In the genomic region with DNA sequence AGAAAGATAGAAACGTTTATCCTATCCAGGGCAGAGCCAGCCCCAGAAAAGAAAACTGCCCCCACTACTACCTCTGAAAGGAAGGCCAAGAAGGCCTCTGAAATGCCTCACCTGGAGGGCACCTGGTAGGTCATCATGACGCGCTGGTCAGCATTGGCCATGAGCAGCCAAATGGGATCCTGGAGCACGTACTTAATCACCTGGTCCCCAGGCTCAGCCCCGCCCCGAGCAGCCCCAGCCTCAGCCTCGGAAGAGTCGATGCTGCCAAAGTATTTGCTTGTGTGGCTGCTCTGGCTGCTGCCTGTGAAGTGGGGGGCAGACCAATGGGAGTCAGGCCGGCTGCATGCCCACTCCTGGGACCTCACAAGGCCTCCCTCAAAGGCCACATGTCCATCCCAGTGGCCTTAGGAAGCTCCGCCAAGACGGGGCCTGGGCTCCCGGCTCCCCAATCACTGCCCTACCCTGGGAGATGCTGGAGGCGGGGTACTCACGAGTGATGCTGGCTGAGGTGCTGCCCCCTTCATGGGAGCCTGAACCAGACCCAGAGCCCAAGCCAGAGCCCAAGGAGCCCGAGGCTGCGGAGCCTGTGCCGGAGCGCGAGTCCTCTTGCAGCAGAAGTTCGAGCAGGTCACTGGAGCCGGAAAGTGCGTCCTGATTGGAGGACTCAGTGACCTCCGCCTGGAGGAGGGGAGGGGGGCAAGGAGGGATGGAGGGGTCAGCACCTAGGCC, we compare ENCODE assay signal across 22 cellular contexts. TPM values are rescaled to one million over a fixed set of nuclear protein-coding genes. Genes with fewer than 3 reads are reported as not detected.
DNase-seq lines count a peak whose midpoint lies in the region; ATAC-seq, FAIRE-seq and TF ChIP-seq lines count a peak whose summit lies in the region.
"Had no signal": no experiment of that assay in that cellular context is flagged by ENCODE, and none has a peak within 500 bp of the region (broad histone marks: within the 10 kb centered on the region; RNA-seq: fewer than 3 reads in every experiment).

No MANE protein-coding gene starts in this region.

- H3K4me3 ChIP-seq in K562 (no peak overlapping the region), lower leg skin (ENCODE audit: low read depth, poor library complexity, severe bottlenecking) (no peak overlapping the region), stomach (no peak overlapping the region), thyroid gland (replicated peaks in 1 of 3) (no peak overlapping the region)
- H3K4me3 ChIP-seq: cardiac muscle cell, thoracic aorta had no signal

- POLR2A ChIA-PET in K562 (lab: Yijun Ruan, JAX): interaction anchor here (0.6 to 3.3 kb wide), 4 partner anchors 8 to 247 kb away, joined by 3 to 19 read pairs (median 9); no protein-coding TSS in a partner anchor

- H3K36me3 ChIP-seq in K562 (ENCODE audit: control insufficient read depth, insufficient read depth, low read length) (peaks cover 58% of the 10 kb centered on the region; the same call in 2 of the 3 replicates), stomach (peaks cover 79 to 81% (median 81%) of the 10 kb centered on the region in 4 donors), thyroid gland (peaks cover 79 to 82% of the 10 kb centered on the region in 2 donors)

- H3K4me1 Mint-ChIP-seq in activated naive CD4-positive, alpha-beta T cell treated with anti-CD3 and anti-CD28 coated beads, Interleukin-2, amount 10 ng/mL, durations not matched to agents 7 days and 5 days: peaks cover 7% of the 10 kb centered on the region

- no peak for ATAC-seq in K562
- no peak for ATAC-seq in GM18517 (IDR thresholded peaks at IDR 0.05; ENCODE audit: unreplicated experiment)

- no peak overlapping the region for H2AFZ ChIP-seq in K562 (ENCODE audit: low read depth, low read length)

- in situ Hi-C loops in K562 (cut with MboI): no loop called here

- TF ChIP-seq EP300 in K562 (IDR thresholded peaks at IDR 0.05; ENCODE audit: low read length) (no peak), stomach (IDR thresholded peaks at IDR 0.05) (no peak)

- peaks cover 5 to 25% of the 10 kb centered on the region in 2 experiments; a peak in 4 of 5 replicates for H3K4me1 ChIP-seq in K562 (replicated peaks in 1 of 2; ENCODE audit: control insufficient read depth in 2 of 2, insufficient read depth in 2 of 2, low read length in 2 of 2)
- H3K4me1 ChIP-seq in stomach: peaks cover 22 to 75% (median 47%) of the 10 kb centered on the region in 4 donors
- peaks cover 19 to 35% of the 10 kb centered on the region in 2 donors for H3K4me1 ChIP-seq in thyroid gland

- CTCF ChIA-PET in activated naive CD4-positive, alpha-beta T cell treated with anti-CD3 and anti-CD28 coated beads, Interleukin-2, amount 10 ng/mL, durations not matched to agents 7 days and 5 days (lab: Charles Lee): no interaction called here
- CTCF ChIA-PET in K562 (lab: Yijun Ruan, JAX; ENCODE audit: low intra/inter-chr PET ratio): interaction anchor here (0.7 kb wide), 1 partner anchor 59 kb away, joined by 3 read pairs; no protein-coding TSS in a partner anchor

- no peak for TF ChIP-seq RAD21 in K562 (CRISPR knock-in tag; conservative IDR thresholded peaks at IDR 0.05 in 1 of 2, IDR thresholded peaks at IDR 0.05 in 1 of 2)

- H3K79me2 ChIP-seq in K562 (ENCODE audit: control insufficient read depth, insufficient read depth, low read length): no peaks in the 10 kb centered on the region

- H3K9ac ChIP-seq in K562 (ENCODE audit: insufficient read depth in 1 of 2, low read depth in 2 of 2, low read length in 2 of 2): peak overlapping the region in 1 of 2 experiments; percentile 9; a peak in 1 of 4 replicates

- TF ChIP-seq CTCF in K562 (IDR thresholded peaks at IDR 0.05 in 2 of 3, conservative IDR thresholded peaks at IDR 0.05 in 1 of 3; ENCODE audit: insufficient read depth in 2 of 3, low read depth in 1 of 3, low read length in 3 of 3) (no peak), lower leg skin (IDR thresholded peaks at IDR 0.05) (no peak), stomach (IDR thresholded peaks at IDR 0.05) (no peak), thyroid gland (IDR thresholded peaks at IDR 0.05) (no peak)

- H3K27me3 Mint-ChIP-seq in activated naive CD4-positive, alpha-beta T cell treated with anti-CD3 and anti-CD28 coated beads, Interleukin-2, amount 10 ng/mL, durations not matched to agents 7 days and 5 days: no peaks in the 10 kb centered on the region
- H3K27me3 Mint-ChIP-seq: B cell had no signal

- H3K4me3 Mint-ChIP-seq in activated naive CD4-positive, alpha-beta T cell treated with anti-CD3 and anti-CD28 coated beads, Interleukin-2, amount 10 ng/mL, durations not matched to agents 7 days and 5 days: no peak overlapping the region
- H3K4me3 Mint-ChIP-seq: B cell had no signal

- H3K27ac Mint-ChIP-seq in activated naive CD4-positive, alpha-beta T cell treated with anti-CD3 and anti-CD28 coated beads, Interleukin-2, amount 10 ng/mL, durations not matched to agents 7 days and 5 days: peak overlapping the region; percentile 45
- H3K27ac Mint-ChIP-seq: B cell had no signal

- H3K4me2 ChIP-seq in K562 (ENCODE audit: insufficient read depth, low read length): no peak overlapping the region

- H3K27ac ChIP-seq in K562 (ENCODE audit: extremely low read depth, low read depth, low read length): no peak overlapping the region
- H3K27ac ChIP-seq in stomach: peak overlapping the region in 4 of 5 donors; percentile 7 to 100 (median 26)
- no peak overlapping the region for H3K27ac ChIP-seq in thyroid gland
- H3K27ac ChIP-seq: cardiac muscle cell had no signal

- H3K36me3 Mint-ChIP-seq in activated naive CD4-positive, alpha-beta T cell treated with anti-CD3 and anti-CD28 coated beads, Interleukin-2, amount 10 ng/mL, durations not matched to agents 7 days and 5 days: peaks cover 38% of the 10 kb centered on the region

- H3K9me1 ChIP-seq in K562 (ENCODE audit: control insufficient read depth, insufficient read depth, low read length): no peaks in the 10 kb centered on the region

- H3K27me3 ChIP-seq in K562 (ENCODE audit: control insufficient read depth in 2 of 2, insufficient read depth in 2 of 2, low read length in 2 of 2) (no peaks in the 10 kb centered on the region), stomach (no peaks in the 10 kb centered on the region), thyroid gland (no peaks in the 10 kb centered on the region)
- H3K27me3 ChIP-seq: cardiac muscle cell had no signal

- intact Hi-C loops in K562 (cut with micrococcal nuclease) (no loop called here), lower leg skin (cut with DNase I; ENCODE audit: low total_unique reads) (no loop called here), stomach (cut with DNase I; ENCODE audit: low total_unique reads) (no loop called here), thyroid gland (cut with DNase I) (loop anchor here (10.0 kb wide), 1 partner anchor 298 kb away; no protein-coding TSS in a partner anchor)

- 0 out of 2 replicates have a peak, but pooled peaks cover 2% of the 10 kb centered on the region for H4K20me1 ChIP-seq in K562 (replicated peaks; ENCODE audit: control insufficient read depth, insufficient read depth, low read length)

- H3K9me3 ChIP-seq in K562 (replicated peaks; ENCODE audit: control insufficient read depth, insufficient read depth, low read depth, low read length) (no peaks in the 10 kb centered on the region), stomach (no peaks in the 10 kb centered on the region), thyroid gland (no peaks in the 10 kb centered on the region)
- H3K9me3 ChIP-seq: thoracic aorta had no signal

- H3K9me3 Mint-ChIP-seq in activated naive CD4-positive, alpha-beta T cell treated with anti-CD3 and anti-CD28 coated beads, Interleukin-2, amount 10 ng/mL, durations not matched to agents 7 days and 5 days: no peaks in the 10 kb centered on the region

- FAIRE-seq in K562 (lab: Jason Lieb, UNC): no peak
- FAIRE-seq: keratinocyte, RCC 7860 had no signal

- TF ChIP-seq POLR2A in K562 (conservative IDR thresholded peaks at IDR 0.05): no peak
- no peak for TF ChIP-seq POLR2A in lower leg skin (IDR thresholded peaks at IDR 0.05)
- no peak for TF ChIP-seq POLR2A in stomach (IDR thresholded peaks at IDR 0.05)
- no peak for TF ChIP-seq POLR2A in thyroid gland (IDR thresholded peaks at IDR 0.05)

- 89% methylated on average over 15 of the region's 23 CpGs for WGBS in K562 (ENCODE audit: insufficient coverage, low coverage, missing lambda C conversion rate)
- 86% methylated on average over 18 to 23 of the region's 23 CpGs for WGBS in lower leg skin, 2 donors
- 82 to 93% (median 89%) methylated on average over 17 to 23 of the region's 23 CpGs for WGBS in stomach, 5 donors
- 90 to 93% methylated on average over 6 to 15 of the region's 23 CpGs for WGBS in thyroid gland, 2 donors

- BruUV-seq in K562 (replicated peaks; lab: Mats Ljungman, UMichigan): no TSS peak

- no peak for DNase-seq in activated naive CD4-positive, alpha-beta T cell treated with anti-CD3 and anti-CD28 coated beads, Interleukin-2, amount 10 ng/mL, durations not matched to agents 7 days and 5 days
- DNase-seq in activated naive CD4-positive, alpha-beta T cell (lab: John Stamatoyannopoulos, UW): no peak
- DNase-seq in K562 (ENCODE audit: extremely low read depth in 1 of 4, low spot score in 3 of 4) (no peak), lower leg skin (ENCODE audit: low spot score in 2 of 2) (peak; percentile 32 to 87), stomach (no peak), putamen (ENCODE audit: low spot score) (no peak), thyroid gland (no peak)
- DNase-seq: 8988T; Calu3; effector CD8-positive, alpha-beta T cell; GOT3; Kasumi-1; NCI-H1092 treated with DMSO at 0.1 percent for 48 hours; NCI-H510A treated with DMSO at 0.1 percent for 48 hours; stimulated activated CD4-positive, alpha-beta T cell treated with anti-CD3 and anti-CD28 coated beads, Interleukin-15, amount 100 ng/mL, for 24 hours had no signal

RNA-seq across cellular contexts. Expression of gene PER1, which starts 9.9 kb away (rescaled TPM):
- total RNA-seq in K562 (2011; cell fraction: chromatin; rRNA removed; ENCODE audit: low replicate concordance): 48.2 and 140 TPM in 2 replicates
- 69.2 and 70.9 TPM in 2 replicates for total RNA-seq in K562 (2011; cell fraction: nucleolus; rRNA removed)
- 56.7 and 63.2 TPM in 2 replicates for total RNA-seq in K562 (2011; cell fraction: nucleoplasm; rRNA removed)
- 4.5 and 10.5 TPM in 2 replicates for total RNA-seq in K562 (2014; rRNA removed)
- 1.3 and 2.1 TPM in 2 replicates for total RNA-seq in K562 (2014; rRNA removed; fragmentation: Illumina TruSeq; extraction: Trizol)
- 1.6 and 2.0 TPM in 2 replicates for total RNA-seq in K562 (2015; rRNA removed; fragmentation: Illumina TruSeq; extraction: Trizol)
- 24.4 and 26.0 TPM in 2 replicates for total RNA-seq in K562 (2021)
- 3.4 and 11.1 TPM in 2 replicates for polyA plus RNA-seq in K562 (2011; rRNA removed)
- 2.9 and 4.2 TPM in 2 replicates for polyA plus RNA-seq in K562 (2011; cell fraction: cytosol; rRNA removed)
- polyA plus RNA-seq in K562 (2011; cell fraction: nucleus; rRNA removed): 21.8 and 47.2 TPM in 2 replicates
- 8.0 and 12.4 TPM in 2 replicates for polyA plus RNA-seq in K562 (2012)
- polyA plus RNA-seq in K562 (2014; fragmentation: Illumina TruSeq; extraction: Trizol): 6.7 and 11.2 TPM in 2 replicates
- under 1 TPM; 0.13 to 0.25 TPM for polyA plus RNA-seq in K562 (2014; fragmentation: Nextera tagmentation; extraction: Ambion mirVana)
- 11.0 TPM in 2 replicates for polyA plus RNA-seq in K562 (2014; rRNA removed)
- polyA minus RNA-seq in K562 (2011; rRNA and poly(A)+ RNA removed): 3.6 and 5.6 TPM in 2 replicates
- 14.1 and 21.2 TPM in 2 replicates for polyA minus RNA-seq in K562 (2011; cell fraction: cytosol; rRNA and poly(A)+ RNA removed)
- 17.4 and 17.8 TPM in 2 replicates for polyA minus RNA-seq in K562 (2011; cell fraction: nucleus; rRNA and poly(A)+ RNA removed)
- 100 to 1,000 TPM; 197 to 545 (median 266) TPM for total RNA-seq in lower leg skin
- total RNA-seq in stomach: 100 to 1,000 TPM in 3 of 5 donors, 10 to 100 TPM in 2; 16.2 to 163 (median 137) TPM
- 10 to 100 TPM; 47.2 to 69.4 (median 66.7) TPM for polyA plus RNA-seq in stomach
- total RNA-seq in thyroid gland: 100 to 1,000 TPM in 3 of 4 donors, 10 to 100 TPM in 1; 85.2 to 148 (median 137) TPM

RNA-seq across cellular contexts. Expression of gene HES7, which starts 18.4 kb away (rescaled TPM):
- total RNA-seq in K562 (2011; cell fraction: chromatin; rRNA removed; ENCODE audit: low replicate concordance): 0.51 and 1.1 TPM in 2 replicates
- 0.92 and 1.2 TPM in 2 replicates for total RNA-seq in K562 (2011; cell fraction: nucleolus; rRNA removed)
- 0.66 and 1.3 TPM in 2 replicates for total RNA-seq in K562 (2011; cell fraction: nucleoplasm; rRNA removed)
- 0.09 and 0.45 TPM in 2 replicates for total RNA-seq in K562 (2014; rRNA removed)
- total RNA-seq in K562 (2014; rRNA removed; fragmentation: Illumina TruSeq; extraction: Trizol): 0.22 TPM in 1 of 2 replicates, not detected in the other
- not detected in 2 replicates for total RNA-seq in K562 (2015; rRNA removed; fragmentation: Illumina TruSeq; extraction: Trizol)
- total RNA-seq in K562 (2021): 1.1 and 2.2 TPM in 2 replicates
- polyA plus RNA-seq in K562 (2011; rRNA removed): 0.14 and 0.31 TPM in 2 replicates
- 0.16 and 0.94 TPM in 2 replicates for polyA plus RNA-seq in K562 (2011; cell fraction: cytosol; rRNA removed)
- polyA plus RNA-seq in K562 (2011; cell fraction: nucleus; rRNA removed): 1.4 and 3.3 TPM in 2 replicates
- 0.22 and 0.29 TPM in 2 replicates for polyA plus RNA-seq in K562 (2012)
- polyA plus RNA-seq in K562 (2014; fragmentation: Illumina TruSeq; extraction: Trizol): 0.11 and 0.13 TPM in 2 replicates
- under 1 TPM; 0.03 to 0.06 TPM for polyA plus RNA-seq in K562 (2014; fragmentation: Nextera tagmentation; extraction: Ambion mirVana)
- polyA plus RNA-seq in K562 (2014; rRNA removed): 0.16 and 1.7 TPM in 2 replicates
- polyA minus RNA-seq in K562 (2011; rRNA and poly(A)+ RNA removed): 0.11 TPM in 1 of 2 replicates, not detected in the other
- polyA minus RNA-seq in K562 (2011; cell fraction: cytosol; rRNA and poly(A)+ RNA removed): not detected in 2 replicates
- polyA minus RNA-seq in K562 (2011; cell fraction: nucleus; rRNA and poly(A)+ RNA removed): 0.56 and 0.94 TPM in 2 replicates
- total RNA-seq in lower leg skin: not detected
- not detected for total RNA-seq in stomach
- polyA plus RNA-seq in stomach: under 1 TPM in 2 of 3 donors, not detected in 1; 0.58 to 0.92 TPM
- total RNA-seq in thyroid gland: 1 to 10 TPM in 1 of 4 donors, not detected in 3; 1.7 TPM
- total RNA-seq: B cell, mesenteric fat pad, thoracic aorta had no signal

RNA-seq across cellular contexts. Expression of gene VAMP2, which starts 20.4 kb away (rescaled TPM):
- 54.5 and 58.1 TPM in 2 replicates for total RNA-seq in K562 (2011; cell fraction: chromatin; rRNA removed; ENCODE audit: low replicate concordance)
- 32.9 and 33.8 TPM in 2 replicates for total RNA-seq in K562 (2011; cell fraction: nucleolus; rRNA removed)
- 75.0 and 137 TPM in 2 replicates for total RNA-seq in K562 (2011; cell fraction: nucleoplasm; rRNA removed)
- total RNA-seq in K562 (2014; rRNA removed) (5.9 and 6.0 TPM in 2 replicates), K562 (2014; rRNA removed; fragmentation: Illumina TruSeq; extraction: Trizol) (4.8 and 5.5 TPM in 2 replicates), K562 (2015; rRNA removed; fragmentation: Illumina TruSeq; extraction: Trizol) (4.4 and 4.9 TPM in 2 replicates), K562 (2021) (17.5 and 23.4 TPM in 2 replicates), lower leg skin (10 to 100 TPM; 43.5 to 58.9 (median 49.3) TPM), stomach (100 to 1,000 TPM in 1 of 5 donors, 10 to 100 TPM in 2, 1 to 10 TPM in 2; 6.7 to 104 (median 17.3) TPM), thyroid gland (10 to 100 TPM; 30.6 to 35.2 (median 33.4) TPM)
- polyA plus RNA-seq in K562 (2011; rRNA removed) (13.4 and 22.8 TPM in 2 replicates), K562 (2014; fragmentation: Illumina TruSeq; extraction: Trizol) (28.1 and 31.8 TPM in 2 replicates), K562 (2014; fragmentation: Nextera tagmentation; extraction: Ambion mirVana) (1 to 10 TPM; 2.3 to 3.2 TPM), K562 (2014; rRNA removed) (22.9 and 23.3 TPM in 2 replicates), stomach (10 to 100 TPM; 32.4 to 58.8 (median 43.1) TPM)
- 13.3 and 24.8 TPM in 2 replicates for polyA plus RNA-seq in K562 (2011; cell fraction: cytosol; rRNA removed)
- 83.4 and 84.6 TPM in 2 replicates for polyA plus RNA-seq in K562 (2011; cell fraction: nucleus; rRNA removed)
- 24.0 and 57.3 TPM in 2 replicates for polyA plus RNA-seq in K562 (2012)
- polyA minus RNA-seq in K562 (2011; rRNA and poly(A)+ RNA removed): 4.4 and 4.6 TPM in 2 replicates
- 4.1 and 5.7 TPM in 2 replicates for polyA minus RNA-seq in K562 (2011; cell fraction: cytosol; rRNA and poly(A)+ RNA removed)
- polyA minus RNA-seq in K562 (2011; cell fraction: nucleus; rRNA and poly(A)+ RNA removed): 10.6 and 12.4 TPM in 2 replicates

RNA-seq across cellular contexts. Expression of gene ALOXE3, which starts 24.0 kb away (rescaled TPM):
- 0.12 TPM in 1 of 2 replicates, not detected in the other for total RNA-seq in K562 (2011; cell fraction: chromatin; rRNA removed; ENCODE audit: low replicate concordance)
- not detected in 2 replicates for total RNA-seq in K562 (2011; cell fraction: nucleolus; rRNA removed)
- not detected in 2 replicates for total RNA-seq in K562 (2011; cell fraction: nucleoplasm; rRNA removed)
- not detected in 2 replicates for total RNA-seq in K562 (2014; rRNA removed)
- not detected in 2 replicates for total RNA-seq in K562 (2014; rRNA removed; fragmentation: Illumina TruSeq; extraction: Trizol)
- 0.04 TPM in 1 of 2 replicates, not detected in the other for total RNA-seq in K562 (2015; rRNA removed; fragmentation: Illumina TruSeq; extraction: Trizol)
- total RNA-seq in K562 (2021): not detected in 2 replicates
- polyA plus RNA-seq in K562 (2011; rRNA removed): not detected in 2 replicates
- not detected in 2 replicates for polyA plus RNA-seq in K562 (2011; cell fraction: cytosol; rRNA removed)
- 0.03 and 0.06 TPM in 2 replicates for polyA plus RNA-seq in K562 (2011; cell fraction: nucleus; rRNA removed)
- 0.14 TPM in 1 of 2 replicates, not detected in the other for polyA plus RNA-seq in K562 (2012)
- not detected in 2 replicates for polyA plus RNA-seq in K562 (2014; fragmentation: Illumina TruSeq; extraction: Trizol)
- polyA plus RNA-seq in K562 (2014; fragmentation: Nextera tagmentation; extraction: Ambion mirVana): not detected
- polyA plus RNA-seq in K562 (2014; rRNA removed): 0.04 TPM in 1 of 2 replicates, not detected in the other
- polyA minus RNA-seq in K562 (2011; rRNA and poly(A)+ RNA removed): not detected in 2 replicates
- not detected in 2 replicates for polyA minus RNA-seq in K562 (2011; cell fraction: cytosol; rRNA and poly(A)+ RNA removed)
- polyA minus RNA-seq in K562 (2011; cell fraction: nucleus; rRNA and poly(A)+ RNA removed): not detected in 2 replicates
- 100 to 1,000 TPM in 1 of 4 donors, 10 to 100 TPM in 3; 73.8 to 143 (median 88.2) TPM for total RNA-seq in lower leg skin
- not detected for total RNA-seq in stomach
- under 1 TPM in 2 of 3 donors, not detected in 1; 0.12 to 0.43 TPM for polyA plus RNA-seq in stomach
- total RNA-seq in thyroid gland: not detected
- total RNA-seq: B cell, Calu3, cardiac muscle cell, mesenteric fat pad, thoracic aorta had no signal

RNA-seq across cellular contexts. Expression of gene TMEM107, which starts 33.9 kb away (rescaled TPM):
- total RNA-seq in K562 (2011; cell fraction: chromatin; rRNA removed; ENCODE audit: low replicate concordance): 42.3 and 63.3 TPM in 2 replicates
- 76.2 and 101 TPM in 2 replicates for total RNA-seq in K562 (2011; cell fraction: nucleolus; rRNA removed)
- total RNA-seq in K562 (2011; cell fraction: nucleoplasm; rRNA removed): 131 and 204 TPM in 2 replicates
- total RNA-seq in K562 (2014; rRNA removed): 11.4 and 15.5 TPM in 2 replicates
- 24.0 and 28.1 TPM in 2 replicates for total RNA-seq in K562 (2014; rRNA removed; fragmentation: Illumina TruSeq; extraction: Trizol)
- total RNA-seq in K562 (2015; rRNA removed; fragmentation: Illumina TruSeq; extraction: Trizol): 16.8 and 16.9 TPM in 2 replicates
- 16.3 and 16.8 TPM in 2 replicates for total RNA-seq in K562 (2021)
- 23.1 and 26.2 TPM in 2 replicates for polyA plus RNA-seq in K562 (2011; rRNA removed)
- 30.2 and 33.9 TPM in 2 replicates for polyA plus RNA-seq in K562 (2011; cell fraction: cytosol; rRNA removed)
- 38.7 and 40.6 TPM in 2 replicates for polyA plus RNA-seq in K562 (2011; cell fraction: nucleus; rRNA removed)
- polyA plus RNA-seq in K562 (2012): 18.6 and 19.9 TPM in 2 replicates
- polyA plus RNA-seq in K562 (2014; fragmentation: Illumina TruSeq; extraction: Trizol): 7.1 and 9.7 TPM in 2 replicates
- polyA plus RNA-seq in K562 (2014; fragmentation: Nextera tagmentation; extraction: Ambion mirVana): 10 to 100 TPM; 17.4 to 19.5 TPM
- 12.5 and 16.7 TPM in 2 replicates for polyA plus RNA-seq in K562 (2014; rRNA removed)
- polyA minus RNA-seq in K562 (2011; rRNA and poly(A)+ RNA removed): 56.1 and 92.4 TPM in 2 replicates
- 26.4 and 31.2 TPM in 2 replicates for polyA minus RNA-seq in K562 (2011; cell fraction: cytosol; rRNA and poly(A)+ RNA removed)
- polyA minus RNA-seq in K562 (2011; cell fraction: nucleus; rRNA and poly(A)+ RNA removed): 63.1 and 97.3 TPM in 2 replicates
- total RNA-seq in lower leg skin: 10 to 100 TPM; 15.9 to 21.0 (median 17.6) TPM
- total RNA-seq in stomach: 10 to 100 TPM in 3 of 5 donors, 1 to 10 TPM in 2; 5.2 to 37.6 (median 14.9) TPM
- 10 to 100 TPM in 1 of 3 donors, 1 to 10 TPM in 2; 6.3 to 10.3 (median 8.0) TPM for polyA plus RNA-seq in stomach
- 10 to 100 TPM; 19.7 to 34.7 (median 32.2) TPM for total RNA-seq in thyroid gland

Comparison
In these comparisons a context has a peak if more than half of its experiments do, and no peak if none do; other contexts are left out.
1. DNase-seq: peak in lower leg skin (2 of 2); none in activated naive CD4-positive, alpha-beta T cell treated with anti-CD3 and anti-CD28 coated beads, Interleukin-2, amount 10 ng/mL, durations not matched to agents 7 days and 5 days (single experiment), activated naive CD4-positive, alpha-beta T cell (0 of 4), K562 (0 of 4), stomach (single experiment), putamen (single experiment) and thyroid gland (0 of 2).
2. H3K27ac ChIP-seq: peak in stomach (4 of 5); none in K562 (single experiment) and thyroid gland (0 of 3).